ENCODE assay signal across 10 cellular contexts in the genomic region with DNA sequence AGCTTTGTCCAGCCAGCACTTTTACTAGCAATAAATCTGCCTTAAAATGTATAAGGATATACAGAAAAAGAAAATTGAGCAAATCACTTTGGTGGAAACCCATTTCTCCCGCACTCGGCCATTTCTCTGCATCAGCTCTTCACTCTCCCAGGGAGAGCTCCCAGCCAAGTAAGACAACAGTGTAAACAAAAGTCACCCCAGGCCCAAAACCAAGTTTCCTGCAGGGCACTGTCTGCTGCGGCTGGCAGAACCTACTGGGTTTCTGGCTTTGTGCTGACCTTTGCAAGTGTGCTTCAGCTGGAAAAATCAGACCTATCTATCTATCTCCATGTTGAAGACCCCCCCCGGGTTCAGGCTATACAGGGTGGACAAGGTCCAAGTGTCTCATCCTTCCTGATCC.
"Had no signal": no experiment of that assay in that cellular context is flagged by ENCODE, and none has a peak within 500 bp of the region (broad histone marks: within the 10 kb centered on the region; RNA-seq: fewer than 3 reads in every experiment).

No MANE protein-coding gene starts in this region.

- H3K9me3 ChIP-seq: esophagus muscularis mucosa, psoas muscle, right lobe of liver, testis had no signal

- H3K4me2 ChIP-seq: smooth muscle cell had no signal

- H3K4me3 ChIP-seq: esophagus muscularis mucosa, psoas muscle, right lobe of liver, smooth muscle cell, testis had no signal

- H3K4me3 Mint-ChIP-seq: stimulated activated naive CD8-positive, alpha-beta T cell treated with anti-CD3 and anti-CD28 coated beads, Interleukin-15, amount 100 ng/mL, for 72 hours had no signal

- H3K4me1 Mint-ChIP-seq: stimulated activated naive CD8-positive, alpha-beta T cell treated with anti-CD3 and anti-CD28 coated beads, Interleukin-15, amount 100 ng/mL, for 72 hours had no signal

- H3K27ac ChIP-seq: esophagus muscularis mucosa, psoas muscle, right lobe of liver, testis had no signal

- H3K36me3 ChIP-seq: esophagus muscularis mucosa, right lobe of liver had no signal

- H3K9me3 Mint-ChIP-seq: stimulated activated naive CD8-positive, alpha-beta T cell treated with anti-CD3 and anti-CD28 coated beads, Interleukin-15, amount 100 ng/mL, for 72 hours had no signal

- H3K27me3 ChIP-seq: esophagus muscularis mucosa, right lobe of liver, testis had no signal

- H3K4me1 ChIP-seq: esophagus muscularis mucosa, psoas muscle, right lobe of liver, testis had no signal

- DNase-seq: activated CD4-positive, CD25-positive, alpha-beta regulatory T cell treated with anti-CD3 and anti-CD28 coated beads, Interleukin-2, amount 50 U/mL, for 72 hours; activated naive CD4-positive, alpha-beta T cell treated with Interleukin-2 at 50 U/mL for 16 hours; activated T-cell treated with anti-CD3 and anti-CD28 coated beads for 4 hours; psoas muscle; stimulated activated naive CD8-positive, alpha-beta T cell treated with anti-CD3 and anti-CD28 coated beads, Interleukin-15, amount 100 ng/mL, for 72 hours; T-helper 1 cell; testis had no signal

- ATAC-seq: psoas muscle; stimulated activated naive CD8-positive, alpha-beta T cell treated with anti-CD3 and anti-CD28 coated beads, Interleukin-15, amount 100 ng/mL, for 72 hours had no signal
